Comparison of ENCODE assay signal across 8 cellular contexts in the genomic region with DNA sequence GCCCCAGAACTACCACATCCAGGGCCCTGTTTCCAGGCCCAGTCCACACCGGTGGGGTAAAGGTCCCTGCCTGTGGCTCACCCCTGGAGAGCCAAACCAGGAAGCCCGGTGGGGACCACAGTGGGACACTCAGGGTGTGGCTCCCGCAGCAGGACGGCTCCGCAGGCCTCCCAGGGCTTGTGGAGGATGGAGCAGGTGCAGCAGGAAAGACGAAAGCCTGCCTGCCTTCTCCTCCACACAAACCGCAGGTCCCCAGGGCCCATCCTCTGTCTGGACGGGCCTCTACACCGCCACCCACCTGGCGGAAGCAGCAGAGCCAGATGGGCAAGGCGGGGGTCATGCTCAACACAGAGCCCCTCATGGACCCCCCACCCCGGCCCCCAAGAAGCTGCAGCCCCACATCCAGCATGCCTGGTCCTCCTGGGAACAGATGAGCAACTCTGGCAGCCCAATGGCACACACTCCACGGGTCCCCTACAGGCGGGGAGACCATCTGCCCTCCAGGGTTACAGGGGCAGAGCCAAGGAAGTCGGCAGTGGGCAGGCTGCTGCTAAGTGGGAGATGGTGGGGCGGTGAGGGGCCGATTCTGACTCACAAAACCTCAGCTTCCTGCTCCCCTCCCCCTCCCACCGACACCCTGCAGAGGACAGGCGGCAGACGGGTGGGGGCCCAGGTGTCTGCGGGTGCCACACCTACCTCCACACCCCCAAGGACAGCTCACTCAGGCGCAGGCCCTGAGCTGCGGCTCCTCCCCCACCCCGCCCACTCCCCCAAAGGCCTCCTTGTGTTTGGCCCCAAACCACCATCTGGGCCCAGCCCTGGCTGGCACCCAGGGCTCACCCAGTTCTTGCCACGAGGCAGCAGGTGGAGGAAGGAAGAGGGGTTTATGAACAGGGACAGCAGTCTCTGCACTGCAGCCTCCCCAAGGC. TPM values are rescaled to one million over a fixed set of nuclear protein-coding genes. Genes with fewer than 3 reads are reported as not detected.
DNase-seq lines count a peak whose midpoint lies in the region; ATAC-seq and TF ChIP-seq lines count a peak whose summit lies in the region.

No MANE protein-coding gene starts in this region.

- ATAC-seq in Right ventricle myocardium superior (ENCODE audit: poor library complexity) (peak; percentile 4), HG03095 (IDR thresholded peaks at IDR 0.05; ENCODE audit: unreplicated experiment) (peak; percentile 45)

- H3K27ac ChIP-seq in right atrium auricular region (no peak overlapping the region), esophagus squamous epithelium (peak overlapping the region; percentile 72 to 91 (median 80))

- H3K4me3 ChIP-seq in right atrium auricular region (no peak overlapping the region), esophagus squamous epithelium (peak overlapping the region in 3 of 4 donors; percentile 6 to 37 (median 21))

- H3K9me3 ChIP-seq in right atrium auricular region (no peaks in the 10 kb centered on the region), esophagus squamous epithelium (no peaks in the 10 kb centered on the region)

- H3K27me3 ChIP-seq in right atrium auricular region (no peaks in the 10 kb centered on the region), esophagus squamous epithelium (no peaks in the 10 kb centered on the region)

- intact Hi-C loops in Right ventricle myocardium superior (cut with DNase I): no loop called here
- intact Hi-C loops in esophagus squamous epithelium (cut with DNase I): no loop called here

- peak; percentile 71 for DNase-seq in Right ventricle myocardium superior
- no peak for DNase-seq in right atrium auricular region (ENCODE audit: low spot score)
- DNase-seq in NCI-H69 (lab: John Stamatoyannopoulos, UW): peak; percentile 97
- peak; percentile 96 for DNase-seq in activated CD8-positive, alpha-beta memory T cell treated with anti-CD3 and anti-CD28 coated beads, Interleukin-2, amount 50 U/mL, for 1 hour (ENCODE audit: extremely low read depth)
- peak; percentile 81 for DNase-seq in esophagus squamous epithelium (lab: John Stamatoyannopoulos, UW)
- DNase-seq in stimulated activated CD4-positive, alpha-beta T cell treated with anti-CD3 and anti-CD28 coated beads, Interleukin-1b, Interleukin-23, amount 100 ng/mL, for 4 hours (ENCODE audit: low read depth in 2 of 2): peak; percentile 83 to 93
- DNase-seq in DMS53 (lab: John Stamatoyannopoulos, UW): no peak

- TF ChIP-seq CTCF in right atrium auricular region (IDR thresholded peaks at IDR 0.05): no peak
- TF ChIP-seq CTCF in esophagus squamous epithelium (IDR thresholded peaks at IDR 0.05): no peak

- H3K4me1 ChIP-seq in right atrium auricular region: peaks cover 0 to 61% of the 10 kb centered on the region in 2 donors
- H3K4me1 ChIP-seq in esophagus squamous epithelium: peaks cover 50 to 62% (median 51%) of the 10 kb centered on the region in 3 donors

- H3K36me3 ChIP-seq in right atrium auricular region (peaks cover 29% of the 10 kb centered on the region), esophagus squamous epithelium (peaks cover 33 to 40% (median 36%) of the 10 kb centered on the region in 3 donors)

- no peak for TF ChIP-seq POLR2A in esophagus squamous epithelium (IDR thresholded peaks at IDR 0.05)

- WGBS in esophagus squamous epithelium, 2 donors: 60% methylated on average over 3 of the region's 25 CpGs; no CpG with 5 or more reads in 1 of the 2 donors

RNA-seq across cellular contexts. Expression of a gene that starts 5.2 kb away (rescaled TPM):
- total RNA-seq in Right ventricle myocardium superior: 46.6 TPM
- total RNA-seq in right atrium auricular region: 10 to 100 TPM; 41.1 to 57.1 TPM
- 10 to 100 TPM; 38.3 to 92.0 (median 63.4) TPM for total RNA-seq in esophagus squamous epithelium

RNA-seq across cellular contexts. Expression of a gene that starts 11.7 kb away (rescaled TPM):
- not detected for total RNA-seq in Right ventricle myocardium superior
- total RNA-seq in right atrium auricular region: under 1 TPM in 1 of 2 donors, not detected in 1; 0.08 TPM
- total RNA-seq in esophagus squamous epithelium: 1 to 10 TPM in 2 of 4 donors, under 1 TPM in 2; under 0.01 to 1.9 (median 0.89) TPM

RNA-seq across cellular contexts. Expression of a gene that starts 17.0 kb away (rescaled TPM):
- total RNA-seq in Right ventricle myocardium superior (not detected), right atrium auricular region (not detected), esophagus squamous epithelium (not detected)

RNA-seq across cellular contexts. Expression of a gene that starts 37.9 kb away (rescaled TPM):
- total RNA-seq in Right ventricle myocardium superior (25.3 TPM), right atrium auricular region (10 to 100 TPM; 30.1 to 33.8 TPM), esophagus squamous epithelium (10 to 100 TPM; 35.4 to 65.0 (median 46.2) TPM)

RNA-seq across cellular contexts. Expression of a gene that starts 38.4 kb away (rescaled TPM):
- total RNA-seq in Right ventricle myocardium superior (28.8 TPM), right atrium auricular region (10 to 100 TPM; 19.5 to 33.4 TPM), esophagus squamous epithelium (10 to 100 TPM; 30.2 to 42.6 (median 38.5) TPM)

Comparison
In these comparisons a context has a peak if more than half of its experiments do, and no peak if none do; other contexts are left out.
1. DNase-seq: peak in Right ventricle myocardium superior (single experiment), NCI-H69 (single experiment), activated CD8-positive, alpha-beta memory T cell treated with anti-CD3 and anti-CD28 coated beads, Interleukin-2, amount 50 U/mL, for 1 hour (single experiment), esophagus squamous epithelium (single experiment) and stimulated activated CD4-positive, alpha-beta T cell treated with anti-CD3 and anti-CD28 coated beads, Interleukin-1b, Interleukin-23, amount 100 ng/mL, for 4 hours (2 of 2); none in right atrium auricular region (single experiment) and DMS53 (single experiment).
2. H3K27ac ChIP-seq: peak in esophagus squamous epithelium (4 of 4); none in right atrium auricular region (0 of 2).
3. H3K4me3 ChIP-seq: peak in esophagus squamous epithelium (3 of 4); none in right atrium auricular region (0 of 2).